In the genomic region with DNA sequence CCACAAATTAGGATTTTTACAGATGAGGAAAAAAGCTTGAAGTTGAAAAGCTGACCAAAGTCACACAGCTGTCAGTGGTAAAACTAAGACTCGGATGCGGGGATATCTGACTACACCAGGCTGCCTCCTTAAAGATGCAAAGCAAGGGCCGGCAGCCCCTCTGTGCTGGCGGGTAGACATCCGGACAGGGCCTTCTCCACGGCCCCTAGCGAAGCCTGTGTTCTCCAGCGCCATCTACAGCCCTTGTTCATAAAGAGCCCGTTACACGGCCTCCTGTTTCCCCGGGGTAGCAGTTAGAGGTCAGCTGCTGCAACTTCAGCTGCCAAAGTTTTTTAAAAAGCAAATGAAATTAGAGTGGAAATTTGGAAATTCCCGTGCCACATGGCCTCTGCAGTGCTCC, we compare ENCODE assay signal across 8 cellular contexts.
DNase-seq lines count a peak whose midpoint lies in the region; ATAC-seq and TF ChIP-seq lines count a peak whose summit lies in the region.

No MANE protein-coding gene starts in this region.

- DNase-seq in DND-41 (peak; percentile 8), GM19238 (ENCODE audit: insufficient read length, low spot score) (peak; percentile 8), OCI-LY7 (ENCODE audit: low spot score) (peak; percentile 68), epithelial cell of proximal tubule (ENCODE audit: low read depth) (no peak), COLO668 (lab: John Stamatoyannopoulos, UW; ENCODE audit: unreplicated experiment) (no peak)
- no peak for DNase-seq in activated naive CD4-positive, alpha-beta T cell treated with anti-CD3 and anti-CD28 coated beads, Interleukin-2, amount 50 U/mL, for 16 hours

- intact Hi-C loops in OCI-LY7 (cut with micrococcal nuclease; ENCODE audit: unreplicated experiment): no loop called here

- H4K20me1 ChIP-seq in DND-41 (ENCODE audit: insufficient read depth, low read length) (no peaks in the 10 kb centered on the region), OCI-LY7 (ENCODE audit: insufficient read depth, low read length) (no peaks in the 10 kb centered on the region)

- no peaks in the 10 kb centered on the region for H3K36me3 ChIP-seq in DND-41 (ENCODE audit: insufficient read depth, low read length)
- no peaks in the 10 kb centered on the region for H3K36me3 ChIP-seq in OCI-LY7 (ENCODE audit: insufficient read depth, low read length)

- peaks cover 4% of the 10 kb centered on the region for H3K4me1 Mint-ChIP-seq in nephron

- H3K9ac ChIP-seq in DND-41 (ENCODE audit: low read depth, low read length): no peak overlapping the region

- H3K4me3 Mint-ChIP-seq in nephron: no peak overlapping the region

- H3K27ac Mint-ChIP-seq in nephron: no peak overlapping the region

- no peaks in the 10 kb centered on the region for H3K27me3 Mint-ChIP-seq in nephron (ENCODE audit: low read depth)

- TF ChIP-seq CTCF in DND-41 (IDR thresholded peaks at IDR 0.05; ENCODE audit: borderline replicate concordance, extremely low read depth, low read length, poor library complexity, severe bottlenecking) (peak; percentile 19), OCI-LY7 (conservative IDR thresholded peaks at IDR 0.05; ENCODE audit: low read length) (peak; percentile 83), epithelial cell of proximal tubule (conservative IDR thresholded peaks at IDR 0.05; ENCODE audit: low read depth, low read length) (peak; percentile 82), nephron (IDR thresholded peaks at IDR 0.05; ENCODE audit: unreplicated experiment in 3 of 3) (peak; percentile 45 to 70 (median 60))

- peaks cover 2% of the 10 kb centered on the region for H3K9me3 Mint-ChIP-seq in nephron

- H3K36me3 Mint-ChIP-seq in nephron (ENCODE audit: low read depth): no peaks in the 10 kb centered on the region

- H3K4me2 ChIP-seq in DND-41 (ENCODE audit: insufficient read depth, low read length) (no peak overlapping the region), OCI-LY7 (ENCODE audit: low read length) (no peak overlapping the region)

- ATAC-seq in DND-41 (ENCODE audit: insufficient read depth, low read depth): no peak
- peak; percentile 78 for ATAC-seq in HG03066 (IDR thresholded peaks at IDR 0.05; ENCODE audit: low read depth, unreplicated experiment)

- H3K79me2 ChIP-seq in DND-41 (ENCODE audit: insufficient read depth, low read length) (no peaks in the 10 kb centered on the region), OCI-LY7 (ENCODE audit: insufficient read depth, low read depth, low read length) (no peaks in the 10 kb centered on the region)

- H3K9me3 ChIP-seq in DND-41 (ENCODE audit: insufficient read depth, low read length, severe bottlenecking) (no peaks in the 10 kb centered on the region), OCI-LY7 (ENCODE audit: low read length) (no peaks in the 10 kb centered on the region)

- no peak overlapping the region for H3K27ac ChIP-seq in DND-41 (ENCODE audit: low read length)
- no peak overlapping the region for H3K27ac ChIP-seq in OCI-LY7 (ENCODE audit: low read depth, low read length, poor library complexity, severe bottlenecking)

- H3K4me3 ChIP-seq in DND-41 (ENCODE audit: low read depth in 1 of 2, low read length in 2 of 2) (no peak overlapping the region), OCI-LY7 (ENCODE audit: low read depth, low read length, poor library complexity, severe bottlenecking) (no peak overlapping the region), epithelial cell of proximal tubule (ENCODE audit: low read depth, low read length) (no peak overlapping the region)

- no peaks in the 10 kb centered on the region for H3K9me2 ChIP-seq in OCI-LY7 (ENCODE audit: insufficient read depth, low read length)

- no peaks in the 10 kb centered on the region for H3K4me1 ChIP-seq in DND-41 (ENCODE audit: insufficient read depth, low read length)
- H3K4me1 ChIP-seq in OCI-LY7 (ENCODE audit: insufficient read depth, low read length, poor library complexity, severe bottlenecking): no peaks in the 10 kb centered on the region

- POLR2A ChIA-PET in OCI-LY7 (lab: Charles Lee): interaction anchor here (0.6 kb wide), 1 partner anchor 1627 kb away, joined by 3 read pairs; no protein-coding TSS in a partner anchor

- H2AFZ ChIP-seq in DND-41 (ENCODE audit: low read depth, low read length) (no peak overlapping the region), OCI-LY7 (ENCODE audit: low read length) (no peak overlapping the region)

- CTCF ChIA-PET in OCI-LY7 (lab: Charles Lee; ENCODE audit: unreplicated experiment): no interaction called here

- H3K27me3 ChIP-seq in DND-41 (ENCODE audit: insufficient read depth, low read length, poor library complexity): no peaks in the 10 kb centered on the region

- no TSS peak for BruUV-seq in OCI-LY7 (replicated peaks; lab: Mats Ljungman, UMichigan)

Comparison
In these comparisons a context has a peak if more than half of its experiments do, and no peak if none do; other contexts are left out.
1. DNase-seq: peak in DND-41 (single experiment), GM19238 (single experiment) and OCI-LY7 (single experiment); none in epithelial cell of proximal tubule (single experiment), COLO668 (single experiment) and activated naive CD4-positive, alpha-beta T cell treated with anti-CD3 and anti-CD28 coated beads, Interleukin-2, amount 50 U/mL, for 16 hours (single experiment).
2. CTCF ChIP-seq: peak in every context shown above with its lines; median percentile 83 in OCI-LY7; 82 in epithelial cell of proximal tubule; 60 in nephron; 19 in DND-41.